1 cellular context compared by ENCODE assay signal in the genomic region with DNA sequence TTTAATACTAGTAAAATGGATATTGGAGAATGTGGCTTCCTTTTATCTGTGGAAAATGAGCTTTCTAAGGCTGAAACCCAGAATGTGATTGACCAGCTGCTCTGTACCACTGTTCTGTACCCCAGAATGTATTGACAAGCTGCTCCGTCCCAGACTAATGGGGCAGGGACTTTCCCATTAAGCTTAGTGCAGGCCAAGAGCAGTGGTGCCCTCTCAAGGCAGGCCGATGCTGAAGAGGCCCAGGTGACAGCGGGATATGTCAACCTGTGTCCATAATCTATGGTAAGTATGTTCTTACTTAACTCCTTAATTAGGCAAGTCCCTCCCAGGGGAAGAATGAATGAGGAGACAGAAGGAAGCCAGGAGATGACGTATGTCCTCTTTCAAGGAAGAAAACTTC.
TF ChIP-seq lines count a peak whose summit lies in the region.

No MANE protein-coding gene starts in this region.

TF ChIP-seq in HCT116, 20 proteins besides CTCF, POLR2A, EP300 and RAD21 (continued from another document):
- TF ChIP-seq, protein P1, sequence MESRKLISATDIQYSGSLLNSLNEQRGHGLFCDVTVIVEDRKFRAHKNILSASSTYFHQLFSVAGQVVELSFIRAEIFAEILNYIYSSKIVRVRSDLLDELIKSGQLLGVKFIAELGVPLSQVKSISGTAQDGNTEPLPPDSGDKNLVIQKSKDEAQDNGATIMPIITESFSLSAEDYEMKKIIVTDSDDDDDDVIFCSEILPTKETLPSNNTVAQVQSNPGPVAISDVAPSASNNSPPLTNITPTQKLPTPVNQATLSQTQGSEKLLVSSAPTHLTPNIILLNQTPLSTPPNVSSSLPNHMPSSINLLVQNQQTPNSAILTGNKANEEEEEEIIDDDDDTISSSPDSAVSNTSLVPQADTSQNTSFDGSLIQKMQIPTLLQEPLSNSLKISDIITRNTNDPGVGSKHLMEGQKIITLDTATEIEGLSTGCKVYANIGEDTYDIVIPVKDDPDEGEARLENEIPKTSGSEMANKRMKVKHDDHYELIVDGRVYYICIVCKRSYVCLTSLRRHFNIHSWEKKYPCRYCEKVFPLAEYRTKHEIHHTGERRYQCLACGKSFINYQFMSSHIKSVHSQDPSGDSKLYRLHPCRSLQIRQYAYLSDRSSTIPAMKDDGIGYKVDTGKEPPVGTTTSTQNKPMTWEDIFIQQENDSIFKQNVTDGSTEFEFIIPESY (IDR thresholded peaks at IDR 0.05; ENCODE audit: extremely low read depth, insufficient replicate concordance, low read length), result no peak
- no peak for TF ChIP-seq SP1 (IDR thresholded peaks at IDR 0.05; ENCODE audit: low read depth)
- TF ChIP-seq FOSL1 (IDR thresholded peaks at IDR 0.05; ENCODE audit: low read depth), result no peak
- TF ChIP-seq EZH2phosphoT487 (IDR thresholded peaks at IDR 0.05; ENCODE audit: borderline replicate concordance), result no peak
- no peak for TF ChIP-seq ZNF274 (IDR thresholded peaks at IDR 0.05; ENCODE audit: low read depth, low read length)
TF ChIP-seq in HCT116: peak in this region for 0.
